Comparison of ENCODE assay signal across 26 cellular contexts in the genomic region with DNA sequence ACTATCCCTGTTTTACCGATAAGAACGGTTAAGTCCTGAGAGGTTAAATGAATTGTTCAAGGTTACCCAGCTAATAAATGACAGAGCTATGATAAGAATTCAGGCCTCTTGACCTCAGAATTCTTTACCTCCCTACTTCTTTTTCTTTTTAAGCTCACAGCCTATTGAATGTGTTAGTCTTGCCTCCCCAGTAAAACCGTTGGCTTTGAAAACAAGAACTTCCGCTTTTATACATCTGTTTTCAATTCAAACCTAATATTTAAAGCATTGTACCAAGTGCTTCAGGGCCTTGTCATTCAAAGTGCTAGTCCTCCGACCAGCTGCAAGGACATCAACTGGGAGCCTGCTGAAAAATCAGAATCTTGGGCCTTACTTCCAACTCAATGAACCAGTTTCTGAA. TPM values are rescaled to one million over a fixed set of nuclear protein-coding genes. Genes with fewer than 3 reads are reported as not detected.
DNase-seq lines count a peak whose midpoint lies in the region; ATAC-seq and TF ChIP-seq lines count a peak whose summit lies in the region.
"Had no signal": no experiment of that assay in that cellular context is flagged by ENCODE, and none has a peak within 500 bp of the region (broad histone marks: within the 10 kb centered on the region; RNA-seq: fewer than 3 reads in every experiment).

No MANE protein-coding gene starts in this region.

- no peaks in the 10 kb centered on the region for H4K20me1 ChIP-seq in hepatocyte (ENCODE audit: insufficient read depth, poor library complexity, severe bottlenecking)

- H3K27me3 Mint-ChIP-seq in Caco-2 (ENCODE audit: insufficient read depth, unreplicated experiment) = no peaks in the 10 kb centered on the region
- H3K27me3 Mint-ChIP-seq in HFFc6 (ENCODE audit: insufficient read depth) = peaks cover 4% of the 10 kb centered on the region
- no peaks in the 10 kb centered on the region for H3K27me3 Mint-ChIP-seq in stimulated activated memory B cell treated with anti-CD40 and anti-IgM and Interleukin-4, amounts not matched to agents 10 μg/mL and 1 μg/mL and 100 μg/mL, for 72 hours
- H3K27me3 Mint-ChIP-seq: memory B cell, naive B cell had no signal

- H3K4me1 Mint-ChIP-seq in Caco-2 (ENCODE audit: low read depth, unreplicated experiment) (peaks cover 12% of the 10 kb centered on the region), HFFc6 (ENCODE audit: low read depth) (peaks cover 76% of the 10 kb centered on the region)
- H3K4me1 Mint-ChIP-seq in stimulated activated memory B cell treated with anti-CD40 and anti-IgM and Interleukin-4, amounts not matched to agents 10 μg/mL and 1 μg/mL and 100 μg/mL, for 72 hours = no peaks in the 10 kb centered on the region
- H3K4me1 Mint-ChIP-seq: memory B cell, naive B cell had no signal

- CTCF ChIA-PET in Caco-2 (lab: Charles Lee) = interaction anchor here (0.7 to 2.0 kb wide), 4 partner anchors 15 to 161 kb away, joined by 3 to 12 read pairs (median 6); no protein-coding TSS in a partner anchor

- H3K36me3 ChIP-seq in Caco-2 (ENCODE audit: control insufficient read depth, insufficient read depth, low read length) = no peaks in the 10 kb centered on the region
- H3K36me3 ChIP-seq in adipocyte (ENCODE audit: control insufficient read depth, insufficient read depth, low read length, severe bottlenecking) = peaks cover 14% of the 10 kb centered on the region
- H3K36me3 ChIP-seq in hepatocyte (replicated peaks; ENCODE audit: insufficient read depth, low read depth) = no peaks in the 10 kb centered on the region
- H3K36me3 ChIP-seq: pancreas had no signal

- 30% methylated on average over 5 of the region's 5 CpGs for WGBS in hepatocyte (ENCODE audit: low lambda C conversion rate, missing lambda C conversion rate)

- H3K4me3 ChIP-seq in Caco-2 (ENCODE audit: low read depth, low read length) (no peak overlapping the region), adipocyte (ENCODE audit: low read length) (no peak overlapping the region), hepatocyte (no peak overlapping the region)
- H3K4me3 ChIP-seq: GM23338, pancreas, sigmoid colon, tibial artery had no signal

- no TSS peak for BruUV-seq in Caco-2 (replicated peaks; lab: Mats Ljungman, UMichigan)

- no peak overlapping the region for H3K27ac ChIP-seq in hepatocyte
- H3K27ac ChIP-seq: foreskin keratinocyte, pancreas, RWPE1, sigmoid colon, tibial artery had no signal

- DNase-seq in Caco-2 (no peak), HFFc6 (peak; percentile 75), adipocyte (ENCODE audit: low read depth) (peak; percentile 56), hepatocyte (ENCODE audit: low spot score) (no peak), GDM1 (lab: John Stamatoyannopoulos, UW) (no peak), HuH-7 (ENCODE audit: low spot score) (no peak)
- DNase-seq: activated CD4-positive, alpha-beta T cell treated with anti-CD3 and anti-CD28 coated beads, Interleukin-2, amount 50 U/mL, for 4 hours; activated naive CD4-positive, alpha-beta T cell treated with Interleukin-2 at 50 U/mL for 16 hours; activated T-cell treated with anti-CD3 and anti-CD28 coated beads, Interleukin-2, amount 50 U/mL, for 1 hour; AML-193; aorta; foreskin keratinocyte; kidney; naive B cell; NCI-H1048; NCI-H1930; NCI-H446 treated with DMSO at 0.1 percent for 48 hours; pancreas; sigmoid colon; stimulated activated naive CD4-positive, alpha-beta T cell treated with Interleukin-2 at 50 U/mL for 16 hours; tibial artery had no signal

- H3K27me3 ChIP-seq in Caco-2 (replicated peaks; ENCODE audit: control insufficient read depth, insufficient read depth, low read length) (no peaks in the 10 kb centered on the region), adipocyte (replicated peaks; ENCODE audit: control insufficient read depth, insufficient read depth, low read length) (no peaks in the 10 kb centered on the region), hepatocyte (no peaks in the 10 kb centered on the region)
- H3K27me3 ChIP-seq: foreskin keratinocyte, pancreas, sigmoid colon, tibial artery had no signal

- H3K27ac Mint-ChIP-seq in Caco-2 (ENCODE audit: unreplicated experiment) (peak overlapping the region; percentile 63), HFFc6 (peak overlapping the region; percentile 37)
- H3K27ac Mint-ChIP-seq in stimulated activated memory B cell treated with anti-CD40 and anti-IgM and Interleukin-4, amounts not matched to agents 10 μg/mL and 1 μg/mL and 100 μg/mL, for 72 hours = no peak overlapping the region
- H3K27ac Mint-ChIP-seq: GM23338, memory B cell had no signal

- POLR2A ChIA-PET in Caco-2 (lab: Charles Lee) = no interaction called here

- H3K4me3 Mint-ChIP-seq in Caco-2 (ENCODE audit: unreplicated experiment) = no peak overlapping the region
- H3K4me3 Mint-ChIP-seq in HFFc6 = no peak overlapping the region
- H3K4me3 Mint-ChIP-seq in stimulated activated memory B cell treated with anti-CD40 and anti-IgM and Interleukin-4, amounts not matched to agents 10 μg/mL and 1 μg/mL and 100 μg/mL, for 72 hours = no peak overlapping the region
- H3K4me3 Mint-ChIP-seq: GM23338, memory B cell, naive B cell had no signal

- H3K9me2 ChIP-seq in hepatocyte (replicated peaks; ENCODE audit: insufficient read depth) = no peaks in the 10 kb centered on the region

- intact Hi-C loops in Caco-2 (cut with micrococcal nuclease; ENCODE audit: unreplicated experiment) = loop anchor here (1.0 kb wide), 1 partner anchor 22 kb away; no protein-coding TSS in a partner anchor

- H3K9ac ChIP-seq in adipocyte (ENCODE audit: low read length) = no peak overlapping the region

- no peak overlapping the region for H2AFZ ChIP-seq in hepatocyte
- H2AFZ ChIP-seq: GM23338 had no signal

- H3K9me3 ChIP-seq in Caco-2 (no peaks in the 10 kb centered on the region), adipocyte (ENCODE audit: control insufficient read depth, low read length) (no peaks in the 10 kb centered on the region), hepatocyte (ENCODE audit: low read depth) (no peaks in the 10 kb centered on the region)
- H3K9me3 ChIP-seq: pancreas, sigmoid colon, tibial artery had no signal

- H3K4me2 ChIP-seq in hepatocyte = peak overlapping the region; percentile 9
- H3K4me2 ChIP-seq: GM23338 had no signal

- no peak for TF ChIP-seq CTCF in Caco-2 (IDR thresholded peaks at IDR 0.05; ENCODE audit: insufficient read depth in 1 of 2, low read depth in 1 of 2, low read length in 1 of 2, severe bottlenecking in 1 of 2, unreplicated experiment in 1 of 2)
- no peak for TF ChIP-seq CTCF in HFFc6 (IDR thresholded peaks at IDR 0.05)
- TF ChIP-seq CTCF in hepatocyte (IDR thresholded peaks at IDR 0.05; ENCODE audit: poor library complexity) = no peak

- ATAC-seq in stimulated activated memory B cell treated with anti-CD40 and anti-IgM and Interleukin-4, amounts not matched to agents 10 μg/mL and 1 μg/mL and 100 μg/mL, for 72 hours = no peak
- no peak for ATAC-seq in GM21381 (IDR thresholded peaks at IDR 0.05; ENCODE audit: unreplicated experiment)
- ATAC-seq: foreskin keratinocyte, GM23338 had no signal

- H3K79me2 ChIP-seq in hepatocyte = no peaks in the 10 kb centered on the region

- no peaks in the 10 kb centered on the region for H3K9me3 Mint-ChIP-seq in Caco-2 (ENCODE audit: unreplicated experiment)
- H3K9me3 Mint-ChIP-seq in HFFc6 = no peaks in the 10 kb centered on the region
- no peaks in the 10 kb centered on the region for H3K9me3 Mint-ChIP-seq in stimulated activated memory B cell treated with anti-CD40 and anti-IgM and Interleukin-4, amounts not matched to agents 10 μg/mL and 1 μg/mL and 100 μg/mL, for 72 hours
- H3K9me3 Mint-ChIP-seq: GM23338, memory B cell had no signal

- H3K36me3 Mint-ChIP-seq in Caco-2 (ENCODE audit: insufficient read depth, unreplicated experiment) (no peaks in the 10 kb centered on the region), HFFc6 (ENCODE audit: low read depth) (peaks cover 29% of the 10 kb centered on the region)
- H3K36me3 Mint-ChIP-seq in stimulated activated memory B cell treated with anti-CD40 and anti-IgM and Interleukin-4, amounts not matched to agents 10 μg/mL and 1 μg/mL and 100 μg/mL, for 72 hours = peaks cover 73% of the 10 kb centered on the region

- H3K4me1 ChIP-seq in Caco-2 = peaks cover 15% of the 10 kb centered on the region
- H3K4me1 ChIP-seq in adipocyte (ENCODE audit: control insufficient read depth, insufficient read depth, low read length) = peaks cover 3% of the 10 kb centered on the region
- peaks cover 16% of the 10 kb centered on the region for H3K4me1 ChIP-seq in hepatocyte (ENCODE audit: insufficient read depth)
- H3K4me1 ChIP-seq: foreskin keratinocyte, pancreas, sigmoid colon, tibial artery had no signal

RNA-seq across cellular contexts. Expression of gene SEC31B, which starts 15.6 kb away (rescaled TPM):
- total RNA-seq in Caco-2 (2022) = 5.1 and 7.0 TPM in 2 replicates
- total RNA-seq in HFFc6 (2021; fragmentation: NEBNext Ultra II Directional; extraction: Animal tissue kit (Norgen Biotek cat#: 25700)) = 1 to 10 TPM; 2.3 to 4.1 (median 2.5) TPM
- 2.3 and 5.4 TPM in 2 replicates for total RNA-seq in hepatocyte
- 7.7 and 13.2 TPM in 2 replicates for polyA plus RNA-seq in hepatocyte

RNA-seq across cellular contexts. Expression of gene NDUFB8, which starts 25.6 kb away (rescaled TPM):
- total RNA-seq in Caco-2 (2022) (249 and 255 TPM in 2 replicates), hepatocyte (124 and 146 TPM in 2 replicates)
- 100 to 1,000 TPM; 167 to 222 (median 198) TPM for total RNA-seq in HFFc6 (2021; fragmentation: NEBNext Ultra II Directional; extraction: Animal tissue kit (Norgen Biotek cat#: 25700))
- polyA plus RNA-seq in hepatocyte = 350 and 355 TPM in 2 replicates

RNA-seq across cellular contexts. Expression of gene HIF1AN, which starts 31.6 kb away (rescaled TPM):
- total RNA-seq in Caco-2 (2022) (71.2 and 72.5 TPM in 2 replicates), hepatocyte (13.7 and 15.5 TPM in 2 replicates)
- 10 to 100 TPM; 58.2 to 65.2 (median 58.9) TPM for total RNA-seq in HFFc6 (2021; fragmentation: NEBNext Ultra II Directional; extraction: Animal tissue kit (Norgen Biotek cat#: 25700))
- 32.1 and 36.0 TPM in 2 replicates for polyA plus RNA-seq in hepatocyte

RNA-seq across cellular contexts. Expression of gene WNT8B, which starts 41.3 kb away (rescaled TPM):
- total RNA-seq in Caco-2 (2022) = 0.14 TPM in 1 of 2 replicates, not detected in the other
- total RNA-seq in HFFc6 (2021; fragmentation: NEBNext Ultra II Directional; extraction: Animal tissue kit (Norgen Biotek cat#: 25700)) = not detected
- not detected in 2 replicates for total RNA-seq in hepatocyte
- polyA plus RNA-seq in hepatocyte = not detected in 2 replicates
- total RNA-seq: aorta, foreskin keratinocyte, kidney, sigmoid colon had no signal
- polyA plus RNA-seq: aorta, foreskin keratinocyte had no signal

Comparison
In these comparisons a context has a peak if more than half of its experiments do, and no peak if none do; other contexts are left out.
1. DNase-seq: peak in HFFc6 (single experiment) and adipocyte (single experiment); none in Caco-2 (0 of 2), hepatocyte (single experiment), GDM1 (single experiment) and HuH-7 (single experiment).